Comparison of ENCODE assay signal across 11 cellular contexts in the genomic region with DNA sequence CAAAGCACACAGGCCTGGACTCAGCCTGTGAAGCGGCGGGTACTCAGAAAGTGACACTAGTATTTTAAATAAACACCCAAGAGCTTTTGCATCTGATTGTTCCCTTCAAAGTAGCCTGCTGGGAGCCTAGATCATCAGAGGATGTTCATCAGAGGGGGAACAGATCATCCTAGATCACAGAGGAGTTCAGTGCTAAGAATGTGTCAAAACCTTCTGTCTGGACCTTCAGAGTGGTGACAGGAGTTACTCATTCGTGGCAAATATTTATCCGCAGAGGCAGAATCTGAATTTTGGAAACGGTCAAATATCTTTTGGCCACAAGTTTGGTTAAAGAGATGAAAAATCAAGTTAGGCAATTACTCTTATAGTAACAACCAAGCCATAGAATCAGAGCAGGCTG. TPM values are rescaled to one million over a fixed set of nuclear protein-coding genes. Genes with fewer than 3 reads are reported as not detected.
DNase-seq lines count a peak whose midpoint lies in the region; ATAC-seq, FAIRE-seq and TF ChIP-seq lines count a peak whose summit lies in the region.
"Had no signal": no experiment of that assay in that cellular context is flagged by ENCODE, and none has a peak within 500 bp of the region (broad histone marks: within the 10 kb centered on the region; RNA-seq: fewer than 3 reads in every experiment).

No MANE protein-coding gene starts in this region.

- CTCF ChIA-PET in activated CD8-positive, alpha-beta T cell treated with anti-CD3 and anti-CD28 coated beads, Interleukin-2, amount 10 ng/mL, durations not matched to agents 7 days and 5 days (lab: Charles Lee), result no interaction called here
- CTCF ChIA-PET in HepG2 (lab: Yijun Ruan, JAX; ENCODE audit: low intra/inter-chr PET ratio, low total read pairs), result no interaction called here

- peaks cover 40% of the 10 kb centered on the region for H3K27me3 Mint-ChIP-seq in T-helper 1 cell treated with Interleukin-12 subunit alpha and Interleukin-12 subunit beta and Interleukin-4 antibody, amounts not matched to agents 30 μg/mL and 1 μg/mL, for 36 hours (ENCODE audit: low read depth)
- peaks cover 30% of the 10 kb centered on the region for H3K27me3 Mint-ChIP-seq in activated CD8-positive, alpha-beta T cell treated with anti-CD3 and anti-CD28 coated beads, Interleukin-2, amount 10 ng/mL, durations not matched to agents 7 days and 5 days (ENCODE audit: low read depth)

- H3K36me3 Mint-ChIP-seq in T-helper 1 cell treated with Interleukin-12 subunit alpha and Interleukin-12 subunit beta and Interleukin-4 antibody, amounts not matched to agents 30 μg/mL and 1 μg/mL, for 36 hours (ENCODE audit: low read depth), result no peaks in the 10 kb centered on the region
- H3K36me3 Mint-ChIP-seq in activated CD8-positive, alpha-beta T cell treated with anti-CD3 and anti-CD28 coated beads, Interleukin-2, amount 10 ng/mL, durations not matched to agents 7 days and 5 days (ENCODE audit: low read depth), result no peaks in the 10 kb centered on the region

- H3K4me1 ChIP-seq in HepG2 (ENCODE audit: insufficient read depth, low read length) (peaks cover 28% of the 10 kb centered on the region), testis (peaks cover 10% of the 10 kb centered on the region)

- no peaks in the 10 kb centered on the region for H4K20me1 ChIP-seq in HepG2 (ENCODE audit: insufficient read depth, low read length)

- TF ChIP-seq POLR2A in HepG2 (IDR thresholded peaks at IDR 0.05; ENCODE audit: insufficient read depth in 1 of 2, low read depth in 2 of 2, low read length in 2 of 2) (no peak), testis (IDR thresholded peaks at IDR 0.05) (no peak)

- DNase-seq in T-helper 1 cell (no peak), HepG2 (ENCODE audit: low spot score) (no peak), testis (no peak), HUDEP-2 (lab: John Stamatoyannopoulos, UW; ENCODE audit: unreplicated experiment in 76 of 76) (no peak), NCI-H1694 treated with DMSO at 0.1 percent for 48 hours (lab: John Stamatoyannopoulos, UW) (no peak), HuH-7 (ENCODE audit: low spot score) (no peak)
- DNase-seq in activated CD8-positive, alpha-beta T cell treated with anti-CD3 and anti-CD28 coated beads, Interleukin-2, amount 10 ng/mL, durations not matched to agents 7 days and 5 days, result no peak
- DNase-seq: activated gamma-delta T cell treated with Interleukin-2 at 50 U/mL for 16 hours; AML-193; stimulated activated CD4-positive, alpha-beta T cell treated with anti-CD3 and anti-CD28 coated beads, Interleukin-2, amount 100 ng/mL, for 48 hours had no signal

- peaks cover 0 to 1% of the 10 kb centered on the region in 2 experiments; a peak in 1 of 5 replicates for H3K27me3 ChIP-seq in HepG2 (ENCODE audit: control insufficient read depth in 1 of 2, insufficient read depth in 2 of 2, low read length in 2 of 2)
- no peaks in the 10 kb centered on the region for H3K27me3 ChIP-seq in testis

- H2AFZ ChIP-seq in HepG2 (ENCODE audit: low read length), result no peak overlapping the region

- no peak overlapping the region for H3K27ac Mint-ChIP-seq in T-helper 1 cell treated with Interleukin-12 subunit alpha and Interleukin-12 subunit beta and Interleukin-4 antibody, amounts not matched to agents 30 μg/mL and 1 μg/mL, for 36 hours
- no peak overlapping the region for H3K27ac Mint-ChIP-seq in activated CD8-positive, alpha-beta T cell treated with anti-CD3 and anti-CD28 coated beads, Interleukin-2, amount 10 ng/mL, durations not matched to agents 7 days and 5 days

- H3K27ac ChIP-seq in HepG2 (ENCODE audit: extremely low read length, insufficient read depth, low read length), result no peak overlapping the region
- H3K27ac ChIP-seq in testis, result peak overlapping the region; percentile 55 to 78

- POLR2A ChIA-PET in activated CD8-positive, alpha-beta T cell treated with anti-CD3 and anti-CD28 coated beads, Interleukin-2, amount 10 ng/mL, durations not matched to agents 7 days and 5 days (lab: Charles Lee), result no interaction called here
- POLR2A ChIA-PET in HepG2 (lab: Yijun Ruan, JAX), result interaction anchor here (1.1 kb wide), 2 partner anchors 9 to 11 kb away, joined by 3 read pairs; no protein-coding TSS in a partner anchor

- intact Hi-C loops in HepG2 (cut with micrococcal nuclease; ENCODE audit: unreplicated experiment) (no loop called here), testis (cut with DNase I; ENCODE audit: low total_unique reads) (no loop called here)

- no peaks in the 10 kb centered on the region for H3K9me3 ChIP-seq in HepG2 (ENCODE audit: low read length)
- no peaks in the 10 kb centered on the region for H3K9me3 ChIP-seq in testis

- H3K36me3 ChIP-seq in HepG2 (replicated peaks in 1 of 2; ENCODE audit: control insufficient read depth in 1 of 2, insufficient read depth in 2 of 2, low read length in 2 of 2) (no peaks in the 10 kb centered on the region), testis (ENCODE audit: low read depth, missing control alignments) (no peaks in the 10 kb centered on the region)

- no peak for ATAC-seq in activated CD8-positive, alpha-beta T cell treated with anti-CD3 and anti-CD28 coated beads, Interleukin-2, amount 10 ng/mL, durations not matched to agents 7 days and 5 days
- no peak for ATAC-seq in HepG2

- WGBS in HepG2 (ENCODE audit: low lambda C conversion rate), result 52% methylated on average over 5 of the region's 5 CpGs
- 53 to 62% methylated on average over 5 of the region's 5 CpGs for WGBS in testis, 2 donors

- H3K4me3 Mint-ChIP-seq in T-helper 1 cell treated with Interleukin-12 subunit alpha and Interleukin-12 subunit beta and Interleukin-4 antibody, amounts not matched to agents 30 μg/mL and 1 μg/mL, for 36 hours, result peak overlapping the region; percentile 45
- H3K4me3 Mint-ChIP-seq in activated CD8-positive, alpha-beta T cell treated with anti-CD3 and anti-CD28 coated beads, Interleukin-2, amount 10 ng/mL, durations not matched to agents 7 days and 5 days, result peak overlapping the region; percentile 42

- peaks cover 2% of the 10 kb centered on the region for H3K4me1 Mint-ChIP-seq in T-helper 1 cell treated with Interleukin-12 subunit alpha and Interleukin-12 subunit beta and Interleukin-4 antibody, amounts not matched to agents 30 μg/mL and 1 μg/mL, for 36 hours (ENCODE audit: low read depth)
- H3K4me1 Mint-ChIP-seq in activated CD8-positive, alpha-beta T cell treated with anti-CD3 and anti-CD28 coated beads, Interleukin-2, amount 10 ng/mL, durations not matched to agents 7 days and 5 days (ENCODE audit: low read depth), result peaks cover 2% of the 10 kb centered on the region

- H3K79me2 ChIP-seq in HepG2 (ENCODE audit: insufficient read depth, low read length), result no peaks in the 10 kb centered on the region

- H3K9me3 Mint-ChIP-seq in T-helper 1 cell treated with Interleukin-12 subunit alpha and Interleukin-12 subunit beta and Interleukin-4 antibody, amounts not matched to agents 30 μg/mL and 1 μg/mL, for 36 hours, result no peaks in the 10 kb centered on the region
- no peaks in the 10 kb centered on the region for H3K9me3 Mint-ChIP-seq in activated CD8-positive, alpha-beta T cell treated with anti-CD3 and anti-CD28 coated beads, Interleukin-2, amount 10 ng/mL, durations not matched to agents 7 days and 5 days (ENCODE audit: insufficient read depth)

- BruUV-seq in HepG2 (replicated peaks; lab: Mats Ljungman, UMichigan), result no TSS peak

- H3K9ac ChIP-seq in HepG2 (ENCODE audit: insufficient read depth, low read depth, low read length), result no peak overlapping the region

- H3K4me3 ChIP-seq in HepG2 (replicated peaks in 1 of 3; ENCODE audit: insufficient read depth in 1 of 3, low read depth in 2 of 3, low read length in 3 of 3) (peak overlapping the region; percentile 34 to 65 (median 44); a peak in 4 of 6 replicates), testis (peak overlapping the region; percentile 48 to 54)

- FAIRE-seq in HepG2 (lab: Jason Lieb, UNC), result no peak

- TF ChIP-seq RAD21 in HepG2 (CRISPR knock-in tag; IDR thresholded peaks at IDR 0.05), result no peak

- no peak for TF ChIP-seq CTCF in HepG2 (CRISPR knock-in tag; IDR thresholded peaks at IDR 0.05)
- TF ChIP-seq CTCF in testis (IDR thresholded peaks at IDR 0.05), result no peak

- TF ChIP-seq EP300 in HepG2 (IDR thresholded peaks at IDR 0.05; ENCODE audit: low read depth in 2 of 2, low read length in 2 of 2), result no peak
- TF ChIP-seq EP300 in HepG2 (CRISPR knock-in tag; IDR thresholded peaks at IDR 0.05; ENCODE audit: borderline replicate concordance), result no peak

- in situ Hi-C loops in HepG2 (cut with HindIII; ENCODE audit: extremely low pct_ligation_motif_present, low pct_unique_long_range_greater_than_20kb), result no loop called here

- H3K4me2 ChIP-seq in HepG2 (ENCODE audit: low read depth, low read length), result peak overlapping the region; percentile 67

RNA-seq across cellular contexts. Expression of gene KIF7, which starts 9.7 kb away (rescaled TPM):
- under 1 TPM; 0.21 to 0.37 TPM for total RNA-seq in activated CD8-positive, alpha-beta T cell treated with anti-CD3 and anti-CD28 coated beads, Interleukin-2, amount 10 ng/mL, durations not matched to agents 7 days and 5 days
- 4.4 and 6.2 TPM in 2 replicates for total RNA-seq in HepG2 (2016; rRNA removed; fragmentation: Illumina TruSeq; extraction: Trizol)
- total RNA-seq in HepG2 (2016; cell fraction: cytosol; rRNA removed; fragmentation: Illumina TruSeq; extraction: Trizol; ENCODE audit: low read depth), result 0.26 and 0.40 TPM in 2 replicates
- 3.6 and 6.7 TPM in 2 replicates for total RNA-seq in HepG2 (2016; cell fraction: insoluble cytoplasmic fraction; rRNA removed; fragmentation: Illumina TruSeq; extraction: Trizol)
- 0.65 and 0.86 TPM in 2 replicates for total RNA-seq in HepG2 (2016; cell fraction: membrane; rRNA removed; fragmentation: Illumina TruSeq; extraction: Trizol)
- 4.7 and 7.0 TPM in 2 replicates for total RNA-seq in HepG2 (2016; cell fraction: nucleus; rRNA removed; fragmentation: Illumina TruSeq; extraction: Trizol)
- 1.5 and 2.2 TPM in 2 replicates for polyA plus RNA-seq in HepG2 (2011; rRNA removed)
- polyA plus RNA-seq in HepG2 (2011; cell fraction: cytosol; rRNA removed), result 1.0 and 1.3 TPM in 2 replicates
- polyA plus RNA-seq in HepG2 (2011; cell fraction: nucleus; rRNA removed), result 7.0 and 11.6 TPM in 2 replicates
- 1.1 and 1.2 TPM in 2 replicates for polyA plus RNA-seq in HepG2 (2012)
- polyA plus RNA-seq in HepG2 (2016; cell fraction: cytosol; fragmentation: Illumina TruSeq; extraction: Trizol; ENCODE audit: low read depth), result 0.14 and 0.16 TPM in 2 replicates
- 3.4 and 4.0 TPM in 2 replicates for polyA plus RNA-seq in HepG2 (2016; cell fraction: insoluble cytoplasmic fraction; fragmentation: Illumina TruSeq; extraction: Trizol; ENCODE audit: low read depth)
- 0.29 and 0.38 TPM in 2 replicates for polyA plus RNA-seq in HepG2 (2016; cell fraction: membrane; fragmentation: Illumina TruSeq; extraction: Trizol; ENCODE audit: low read depth)
- 12.8 and 16.5 TPM in 2 replicates for polyA plus RNA-seq in HepG2 (2016; cell fraction: nucleus; fragmentation: Illumina TruSeq; extraction: Trizol; ENCODE audit: insufficient read depth, low read depth)
- 0.21 and 4.1 TPM in 2 replicates for polyA minus RNA-seq in HepG2 (2011; rRNA and poly(A)+ RNA removed; ENCODE audit: low replicate concordance)
- polyA minus RNA-seq in HepG2 (2011; cell fraction: cytosol; rRNA and poly(A)+ RNA removed), result 0.89 and 1.2 TPM in 2 replicates
- 3.3 and 3.5 TPM in 2 replicates for polyA minus RNA-seq in HepG2 (2011; cell fraction: nucleus; rRNA and poly(A)+ RNA removed)
- 1 to 10 TPM; 5.6 to 7.6 TPM for total RNA-seq in testis
- polyA plus RNA-seq in testis (ENCODE audit: insufficient read depth, low read depth, low replicate concordance), result 2.6 TPM

RNA-seq across cellular contexts. Expression of gene PLIN1, which starts 14.2 kb away (rescaled TPM):
- not detected for total RNA-seq in activated CD8-positive, alpha-beta T cell treated with anti-CD3 and anti-CD28 coated beads, Interleukin-2, amount 10 ng/mL, durations not matched to agents 7 days and 5 days
- total RNA-seq in HepG2 (2016; rRNA removed; fragmentation: Illumina TruSeq; extraction: Trizol) (0.73 and 1.2 TPM in 2 replicates), testis (10 to 100 TPM in 1 of 2 donors, 1 to 10 TPM in 1; 9.1 to 18.5 TPM)
- 0.71 TPM in 2 replicates for total RNA-seq in HepG2 (2016; cell fraction: cytosol; rRNA removed; fragmentation: Illumina TruSeq; extraction: Trizol; ENCODE audit: low read depth)
- total RNA-seq in HepG2 (2016; cell fraction: insoluble cytoplasmic fraction; rRNA removed; fragmentation: Illumina TruSeq; extraction: Trizol), result 0.65 and 1.4 TPM in 2 replicates
- 0.34 and 0.76 TPM in 2 replicates for total RNA-seq in HepG2 (2016; cell fraction: membrane; rRNA removed; fragmentation: Illumina TruSeq; extraction: Trizol)
- total RNA-seq in HepG2 (2016; cell fraction: nucleus; rRNA removed; fragmentation: Illumina TruSeq; extraction: Trizol), result 1.3 TPM in 2 replicates
- polyA plus RNA-seq in HepG2 (2011; rRNA removed) (0.74 and 0.78 TPM in 2 replicates), testis (ENCODE audit: insufficient read depth, low read depth, low replicate concordance) (13.5 TPM)
- 0.16 and 0.60 TPM in 2 replicates for polyA plus RNA-seq in HepG2 (2011; cell fraction: cytosol; rRNA removed)
- 1.6 and 2.1 TPM in 2 replicates for polyA plus RNA-seq in HepG2 (2011; cell fraction: nucleus; rRNA removed)
- 0.49 and 0.54 TPM in 2 replicates for polyA plus RNA-seq in HepG2 (2012)
- polyA plus RNA-seq in HepG2 (2016; cell fraction: cytosol; fragmentation: Illumina TruSeq; extraction: Trizol; ENCODE audit: low read depth), result 1.5 and 1.7 TPM in 2 replicates
- 0.97 and 1.0 TPM in 2 replicates for polyA plus RNA-seq in HepG2 (2016; cell fraction: insoluble cytoplasmic fraction; fragmentation: Illumina TruSeq; extraction: Trizol; ENCODE audit: low read depth)
- polyA plus RNA-seq in HepG2 (2016; cell fraction: membrane; fragmentation: Illumina TruSeq; extraction: Trizol; ENCODE audit: low read depth), result 0.22 and 0.55 TPM in 2 replicates
- polyA plus RNA-seq in HepG2 (2016; cell fraction: nucleus; fragmentation: Illumina TruSeq; extraction: Trizol; ENCODE audit: insufficient read depth, low read depth), result 3.1 and 3.5 TPM in 2 replicates
- polyA minus RNA-seq in HepG2 (2011; rRNA and poly(A)+ RNA removed; ENCODE audit: low replicate concordance), result 0.49 TPM in 1 of 2 replicates, not detected in the other
- polyA minus RNA-seq in HepG2 (2011; cell fraction: cytosol; rRNA and poly(A)+ RNA removed), result not detected in 2 replicates
- polyA minus RNA-seq in HepG2 (2011; cell fraction: nucleus; rRNA and poly(A)+ RNA removed), result 0.87 and 1.4 TPM in 2 replicates

RNA-seq across cellular contexts. Expression of gene PEX11A, which starts 25.6 kb away (rescaled TPM):
- 1 to 10 TPM; 1.4 to 1.8 TPM for total RNA-seq in activated CD8-positive, alpha-beta T cell treated with anti-CD3 and anti-CD28 coated beads, Interleukin-2, amount 10 ng/mL, durations not matched to agents 7 days and 5 days
- total RNA-seq in HepG2 (2016; rRNA removed; fragmentation: Illumina TruSeq; extraction: Trizol) (13.9 and 15.1 TPM in 2 replicates), testis (10 to 100 TPM; 12.3 to 15.0 TPM)
- total RNA-seq in HepG2 (2016; cell fraction: cytosol; rRNA removed; fragmentation: Illumina TruSeq; extraction: Trizol; ENCODE audit: low read depth), result 4.7 and 7.4 TPM in 2 replicates
- total RNA-seq in HepG2 (2016; cell fraction: insoluble cytoplasmic fraction; rRNA removed; fragmentation: Illumina TruSeq; extraction: Trizol), result 13.4 and 17.5 TPM in 2 replicates
- total RNA-seq in HepG2 (2016; cell fraction: membrane; rRNA removed; fragmentation: Illumina TruSeq; extraction: Trizol), result 13.1 and 13.3 TPM in 2 replicates
- 10.3 and 14.3 TPM in 2 replicates for total RNA-seq in HepG2 (2016; cell fraction: nucleus; rRNA removed; fragmentation: Illumina TruSeq; extraction: Trizol)
- polyA plus RNA-seq in HepG2 (2011; rRNA removed) (9.9 and 10.2 TPM in 2 replicates), testis (ENCODE audit: insufficient read depth, low read depth, low replicate concordance) (31.8 TPM)
- polyA plus RNA-seq in HepG2 (2011; cell fraction: cytosol; rRNA removed), result 6.7 and 8.8 TPM in 2 replicates
- 3.8 and 4.1 TPM in 2 replicates for polyA plus RNA-seq in HepG2 (2011; cell fraction: nucleus; rRNA removed)
- 7.1 and 12.4 TPM in 2 replicates for polyA plus RNA-seq in HepG2 (2012)
- polyA plus RNA-seq in HepG2 (2016; cell fraction: cytosol; fragmentation: Illumina TruSeq; extraction: Trizol; ENCODE audit: low read depth), result 4.6 and 5.2 TPM in 2 replicates
- 11.8 and 13.2 TPM in 2 replicates for polyA plus RNA-seq in HepG2 (2016; cell fraction: insoluble cytoplasmic fraction; fragmentation: Illumina TruSeq; extraction: Trizol; ENCODE audit: low read depth)
- polyA plus RNA-seq in HepG2 (2016; cell fraction: membrane; fragmentation: Illumina TruSeq; extraction: Trizol; ENCODE audit: low read depth), result 7.2 and 9.6 TPM in 2 replicates
- polyA plus RNA-seq in HepG2 (2016; cell fraction: nucleus; fragmentation: Illumina TruSeq; extraction: Trizol; ENCODE audit: insufficient read depth, low read depth), result 20.5 and 22.2 TPM in 2 replicates
- polyA minus RNA-seq in HepG2 (2011; rRNA and poly(A)+ RNA removed; ENCODE audit: low replicate concordance), result 11.1 and 11.3 TPM in 2 replicates
- polyA minus RNA-seq in HepG2 (2011; cell fraction: cytosol; rRNA and poly(A)+ RNA removed), result 6.5 and 7.1 TPM in 2 replicates
- 4.8 and 7.3 TPM in 2 replicates for polyA minus RNA-seq in HepG2 (2011; cell fraction: nucleus; rRNA and poly(A)+ RNA removed)

RNA-seq across cellular contexts. Expression of gene WDR93, which starts 25.7 kb away (rescaled TPM):
- not detected for total RNA-seq in activated CD8-positive, alpha-beta T cell treated with anti-CD3 and anti-CD28 coated beads, Interleukin-2, amount 10 ng/mL, durations not matched to agents 7 days and 5 days
- total RNA-seq in HepG2 (2016; rRNA removed; fragmentation: Illumina TruSeq; extraction: Trizol) (not detected in 2 replicates), testis (10 to 100 TPM in 1 of 2 donors, 1 to 10 TPM in 1; 8.1 to 12.3 TPM)
- not detected in 2 replicates for total RNA-seq in HepG2 (2016; cell fraction: cytosol; rRNA removed; fragmentation: Illumina TruSeq; extraction: Trizol; ENCODE audit: low read depth)
- total RNA-seq in HepG2 (2016; cell fraction: insoluble cytoplasmic fraction; rRNA removed; fragmentation: Illumina TruSeq; extraction: Trizol), result 0.06 TPM in 1 of 2 replicates, not detected in the other
- total RNA-seq in HepG2 (2016; cell fraction: membrane; rRNA removed; fragmentation: Illumina TruSeq; extraction: Trizol), result not detected in 2 replicates
- not detected in 2 replicates for total RNA-seq in HepG2 (2016; cell fraction: nucleus; rRNA removed; fragmentation: Illumina TruSeq; extraction: Trizol)
- polyA plus RNA-seq in HepG2 (2011; rRNA removed) (0.07 and 0.08 TPM in 2 replicates), testis (ENCODE audit: insufficient read depth, low read depth, low replicate concordance) (31.9 TPM)
- polyA plus RNA-seq in HepG2 (2011; cell fraction: cytosol; rRNA removed), result 0.03 and 0.05 TPM in 2 replicates
- polyA plus RNA-seq in HepG2 (2011; cell fraction: nucleus; rRNA removed), result not detected in 2 replicates
- polyA plus RNA-seq in HepG2 (2012), result not detected in 2 replicates
- polyA plus RNA-seq in HepG2 (2016; cell fraction: cytosol; fragmentation: Illumina TruSeq; extraction: Trizol; ENCODE audit: low read depth), result not detected in 2 replicates
- not detected in 2 replicates for polyA plus RNA-seq in HepG2 (2016; cell fraction: insoluble cytoplasmic fraction; fragmentation: Illumina TruSeq; extraction: Trizol; ENCODE audit: low read depth)
- not detected in 2 replicates for polyA plus RNA-seq in HepG2 (2016; cell fraction: membrane; fragmentation: Illumina TruSeq; extraction: Trizol; ENCODE audit: low read depth)
- polyA plus RNA-seq in HepG2 (2016; cell fraction: nucleus; fragmentation: Illumina TruSeq; extraction: Trizol; ENCODE audit: insufficient read depth, low read depth), result not detected in 2 replicates
- 0.14 TPM in 1 of 2 replicates, not detected in the other for polyA minus RNA-seq in HepG2 (2011; rRNA and poly(A)+ RNA removed; ENCODE audit: low replicate concordance)
- polyA minus RNA-seq in HepG2 (2011; cell fraction: cytosol; rRNA and poly(A)+ RNA removed), result not detected in 2 replicates
- polyA minus RNA-seq in HepG2 (2011; cell fraction: nucleus; rRNA and poly(A)+ RNA removed), result not detected in 2 replicates
